ENCODE assay signal across 17 cellular contexts in the genomic region with DNA sequence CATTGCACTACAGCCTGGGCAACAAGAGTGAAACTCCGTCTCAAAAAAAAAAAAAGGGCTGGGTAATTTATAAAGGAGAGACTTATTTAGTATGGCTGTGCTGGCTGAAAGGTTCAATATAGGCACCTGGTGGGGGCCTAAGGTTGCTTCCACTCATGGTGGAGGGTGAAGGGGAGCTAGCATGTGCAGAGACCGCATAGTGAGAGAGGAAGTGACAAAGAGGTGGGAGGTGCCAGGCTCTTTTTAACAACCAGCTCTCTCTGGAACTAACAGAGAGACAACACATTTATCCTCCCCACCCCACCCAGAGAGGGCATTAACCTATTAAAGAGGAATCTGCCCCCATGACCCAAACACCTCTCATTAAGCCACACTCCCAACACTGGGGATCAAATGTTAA. TPM values are rescaled to one million over a fixed set of nuclear protein-coding genes. Genes with fewer than 3 reads are reported as not detected.
DNase-seq lines count a peak whose midpoint lies in the region; ATAC-seq and TF ChIP-seq lines count a peak whose summit lies in the region.
"Had no signal": no experiment of that assay in that cellular context is flagged by ENCODE, and none has a peak within 500 bp of the region (broad histone marks: within the 10 kb centered on the region; RNA-seq: fewer than 3 reads in every experiment).

No MANE protein-coding gene starts in this region.

- H3K4me1 ChIP-seq in CD4-positive, CD25-positive, alpha-beta regulatory T cell (ENCODE audit: control insufficient read depth, insufficient read depth, low read length, poor library complexity, severe bottlenecking): no peaks in the 10 kb centered on the region
- H3K4me1 ChIP-seq in right cardiac atrium (ENCODE audit: control insufficient read depth, insufficient read depth, low read length): no peaks in the 10 kb centered on the region
- H3K4me1 ChIP-seq: adrenal gland, spleen, transverse colon had no signal

- no peak for TF ChIP-seq CTCF in WTC11 (IDR thresholded peaks at IDR 0.05)

- no peaks in the 10 kb centered on the region for H3K27me3 ChIP-seq in CD4-positive, CD25-positive, alpha-beta regulatory T cell (ENCODE audit: control insufficient read depth, insufficient read depth, low read length)
- H3K27me3 ChIP-seq in right cardiac atrium (ENCODE audit: control insufficient read depth, insufficient read depth): no peaks in the 10 kb centered on the region
- H3K27me3 ChIP-seq: adrenal gland, BE2C, spleen, transverse colon had no signal

- CTCF ChIA-PET in WTC11 (lab: Charles Lee): interaction anchor here (0.6 to 1.1 kb wide), 3 partner anchors 23 to 193 kb away, joined by 4 to 5 read pairs (median 5); no protein-coding TSS in a partner anchor

- H3K36me3 Mint-ChIP-seq in CD4-positive, CD25-positive, alpha-beta regulatory T cell: no peaks in the 10 kb centered on the region
- no peaks in the 10 kb centered on the region for H3K36me3 Mint-ChIP-seq in WTC11
- H3K36me3 Mint-ChIP-seq: mesothelial cell of epicardium had no signal

- no peaks in the 10 kb centered on the region for H3K36me3 ChIP-seq in CD4-positive, CD25-positive, alpha-beta regulatory T cell (ENCODE audit: control insufficient read depth, insufficient read depth, low read length)
- H3K36me3 ChIP-seq: adrenal gland, BE2C, spleen, transverse colon had no signal

- H3K4me3 ChIP-seq in CD4-positive, CD25-positive, alpha-beta regulatory T cell (ENCODE audit: low read depth, low read length): no peak overlapping the region
- no peak overlapping the region for H3K4me3 ChIP-seq in right cardiac atrium (ENCODE audit: low read length)
- H3K4me3 ChIP-seq: adrenal gland, spleen, transverse colon had no signal

- WGBS in right cardiac atrium: 57% methylated on average over 2 of the region's 2 CpGs

- no peak overlapping the region for H3K27ac ChIP-seq in CD4-positive, CD25-positive, alpha-beta regulatory T cell (ENCODE audit: insufficient read depth, low read length, poor library complexity, severe bottlenecking)
- H3K27ac ChIP-seq in right cardiac atrium (ENCODE audit: low read length): no peak overlapping the region
- H3K27ac ChIP-seq: adrenal gland, spleen, transverse colon had no signal

- peak in 2 of 3 donors; percentile 16 to 62 for DNase-seq in CD4-positive, CD25-positive, alpha-beta regulatory T cell
- DNase-seq in HT1080 (ENCODE audit: low read depth): peak; percentile 20
- no peak for DNase-seq in WTC11 (ENCODE audit: low spot score)
- DNase-seq in central memory CD4-positive, alpha-beta T cell: peak; percentile 21
- DNase-seq in right cardiac atrium: no peak
- no peak for DNase-seq in C1 segment of cervical spinal cord (lab: John Stamatoyannopoulos, UW)
- DNase-seq in NCI-H2171 (lab: John Stamatoyannopoulos, UW): no peak
- no peak for DNase-seq in H4 (ENCODE audit: low spot score)
- DNase-seq: adrenal gland, BE2C, NCI-H446 treated with DMSO at 0.1 percent for 48 hours, PC-3, spleen, transverse colon had no signal

- intact Hi-C loops in right cardiac atrium (cut with DNase I): no loop called here

- H3K27me3 Mint-ChIP-seq in CD4-positive, CD25-positive, alpha-beta regulatory T cell: peaks cover 18% of the 10 kb centered on the region
- no peaks in the 10 kb centered on the region for H3K27me3 Mint-ChIP-seq in WTC11 (ENCODE audit: low read depth)

- H3K9me3 Mint-ChIP-seq in CD4-positive, CD25-positive, alpha-beta regulatory T cell: peaks cover 0 to 5% (median 0%) of the 10 kb centered on the region in 7 donors
- peaks cover 5% of the 10 kb centered on the region for H3K9me3 Mint-ChIP-seq in WTC11

- no peaks in the 10 kb centered on the region for H3K9me3 ChIP-seq in CD4-positive, CD25-positive, alpha-beta regulatory T cell (ENCODE audit: control insufficient read depth in 2 of 2, low read length in 2 of 2)
- no peaks in the 10 kb centered on the region for H3K9me3 ChIP-seq in right cardiac atrium (ENCODE audit: control insufficient read depth, low read length)
- H3K9me3 ChIP-seq: BE2C, spleen, transverse colon had no signal

- H3K4me3 Mint-ChIP-seq in CD4-positive, CD25-positive, alpha-beta regulatory T cell: peak overlapping the region in 1 of 4 donors; percentile 50
- H3K4me3 Mint-ChIP-seq in WTC11: no peak overlapping the region
- H3K4me3 Mint-ChIP-seq: mesothelial cell of epicardium had no signal

- ATAC-seq in CD4-positive, CD25-positive, alpha-beta regulatory T cell (ENCODE audit: low read depth in 2 of 2): peak; percentile 70 to 78
- peak; percentile 72 for ATAC-seq in WTC11
- ATAC-seq in right cardiac atrium: no peak
- ATAC-seq: PC-3 had no signal

- peak overlapping the region; percentile 50 to 89 (median 73) for H3K27ac Mint-ChIP-seq in CD4-positive, CD25-positive, alpha-beta regulatory T cell
- H3K27ac Mint-ChIP-seq in WTC11: no peak overlapping the region; the same call in 1 of the 2 replicates
- H3K27ac Mint-ChIP-seq: mesothelial cell of epicardium had no signal

- POLR2A ChIA-PET in WTC11 (lab: Charles Lee): interaction anchor here (0.7 kb wide), 1 partner anchor 193 kb away, joined by 3 read pairs; no protein-coding TSS in a partner anchor

- peaks cover 0 to 17% (median 11%) of the 10 kb centered on the region in 4 donors for H3K4me1 Mint-ChIP-seq in CD4-positive, CD25-positive, alpha-beta regulatory T cell
- peaks cover 6% of the 10 kb centered on the region for H3K4me1 Mint-ChIP-seq in WTC11
- H3K4me1 Mint-ChIP-seq: mesothelial cell of epicardium had no signal

TF ChIP-seq in WTC11, 78 proteins besides CTCF, POLR2A, EP300 and RAD21 (continues in another document):
- TF ChIP-seq SOX15 (CRISPR knock-in tag; IDR thresholded peaks at IDR 0.05): no peak
- no peak for TF ChIP-seq ZNF121 (CRISPR knock-in tag; IDR thresholded peaks at IDR 0.05)
- no peak for TF ChIP-seq SMAD3 (CRISPR knock-in tag; IDR thresholded peaks at IDR 0.05; ENCODE audit: borderline replicate concordance)
- no peak for TF ChIP-seq OVOL2 (CRISPR knock-in tag; IDR thresholded peaks at IDR 0.05; ENCODE audit: borderline replicate concordance)
- no peak for TF ChIP-seq USF2 (CRISPR knock-in tag; IDR thresholded peaks at IDR 0.05)
- TF ChIP-seq, protein P1, sequence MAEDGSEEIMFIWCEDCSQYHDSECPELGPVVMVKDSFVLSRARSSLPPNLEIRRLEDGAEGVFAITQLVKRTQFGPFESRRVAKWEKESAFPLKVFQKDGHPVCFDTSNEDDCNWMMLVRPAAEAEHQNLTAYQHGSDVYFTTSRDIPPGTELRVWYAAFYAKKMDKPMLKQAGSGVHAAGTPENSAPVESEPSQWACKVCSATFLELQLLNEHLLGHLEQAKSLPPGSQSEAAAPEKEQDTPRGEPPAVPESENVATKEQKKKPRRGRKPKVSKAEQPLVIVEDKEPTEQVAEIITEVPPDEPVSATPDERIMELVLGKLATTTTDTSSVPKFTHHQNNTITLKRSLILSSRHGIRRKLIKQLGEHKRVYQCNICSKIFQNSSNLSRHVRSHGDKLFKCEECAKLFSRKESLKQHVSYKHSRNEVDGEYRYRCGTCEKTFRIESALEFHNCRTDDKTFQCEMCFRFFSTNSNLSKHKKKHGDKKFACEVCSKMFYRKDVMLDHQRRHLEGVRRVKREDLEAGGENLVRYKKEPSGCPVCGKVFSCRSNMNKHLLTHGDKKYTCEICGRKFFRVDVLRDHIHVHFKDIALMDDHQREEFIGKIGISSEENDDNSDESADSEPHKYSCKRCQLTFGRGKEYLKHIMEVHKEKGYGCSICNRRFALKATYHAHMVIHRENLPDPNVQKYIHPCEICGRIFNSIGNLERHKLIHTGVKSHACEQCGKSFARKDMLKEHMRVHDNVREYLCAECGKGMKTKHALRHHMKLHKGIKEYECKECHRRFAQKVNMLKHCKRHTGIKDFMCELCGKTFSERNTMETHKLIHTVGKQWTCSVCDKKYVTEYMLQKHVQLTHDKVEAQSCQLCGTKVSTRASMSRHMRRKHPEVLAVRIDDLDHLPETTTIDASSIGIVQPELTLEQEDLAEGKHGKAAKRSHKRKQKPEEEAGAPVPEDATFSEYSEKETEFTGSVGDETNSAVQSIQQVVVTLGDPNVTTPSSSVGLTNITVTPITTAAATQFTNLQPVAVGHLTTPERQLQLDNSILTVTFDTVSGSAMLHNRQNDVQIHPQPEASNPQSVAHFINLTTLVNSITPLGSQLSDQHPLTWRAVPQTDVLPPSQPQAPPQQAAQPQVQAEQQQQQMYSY (CRISPR knock-in tag; IDR thresholded peaks at IDR 0.05): no peak
- no peak for TF ChIP-seq SP1 (CRISPR knock-in tag; conservative IDR thresholded peaks at IDR 0.05)
- TF ChIP-seq, protein P2, sequence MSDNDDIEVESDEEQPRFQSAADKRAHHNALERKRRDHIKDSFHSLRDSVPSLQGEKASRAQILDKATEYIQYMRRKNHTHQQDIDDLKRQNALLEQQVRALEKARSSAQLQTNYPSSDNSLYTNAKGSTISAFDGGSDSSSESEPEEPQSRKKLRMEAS (CRISPR knock-in tag; IDR thresholded peaks at IDR 0.05): no peak

RNA-seq across cellular contexts. Expression of gene SERINC5, which starts 28.9 kb away (rescaled TPM):
- 80.3 TPM for total RNA-seq in CD4-positive, CD25-positive, alpha-beta regulatory T cell
- 10 to 100 TPM; 12.7 to 21.5 (median 14.9) TPM for polyA plus RNA-seq in CD4-positive, CD25-positive, alpha-beta regulatory T cell
- 1.9 and 4.4 TPM in 2 replicates for total RNA-seq in HT1080 (2014; rRNA removed; shearing (Covaris generic))
- polyA plus RNA-seq in HT1080 (2015; cell fraction: cytosol; rRNA removed): 7.0 and 8.8 TPM in 2 replicates
- 11.1 and 11.2 TPM in 2 replicates for polyA plus RNA-seq in HT1080 (2015; cell fraction: nucleus; rRNA removed)
- 128 to 139 TPM (median 139 TPM) in 3 replicates for total RNA-seq in WTC11 (2021)
- 10 to 100 TPM; 11.1 to 13.4 (median 12.4) TPM for total RNA-seq in right cardiac atrium
- polyA plus RNA-seq in right cardiac atrium: 3.5 TPM
- total RNA-seq in H4 (2014; rRNA removed; shearing (Covaris generic)): 10.1 and 15.6 TPM in 2 replicates

RNA-seq across cellular contexts. Expression of gene SPZ1, which starts 35.1 kb away (rescaled TPM):
- not detected for total RNA-seq in CD4-positive, CD25-positive, alpha-beta regulatory T cell
- polyA plus RNA-seq in CD4-positive, CD25-positive, alpha-beta regulatory T cell: not detected
- total RNA-seq in HT1080 (2014; rRNA removed; shearing (Covaris generic)): not detected in 2 replicates
- not detected in 2 replicates for polyA plus RNA-seq in HT1080 (2015; cell fraction: cytosol; rRNA removed)
- polyA plus RNA-seq in HT1080 (2015; cell fraction: nucleus; rRNA removed): not detected in 2 replicates
- total RNA-seq in WTC11 (2021): not detected in 3 replicates
- total RNA-seq in right cardiac atrium: not detected
- polyA plus RNA-seq in right cardiac atrium: not detected
- not detected in 2 replicates for total RNA-seq in H4 (2014; rRNA removed; shearing (Covaris generic))
- total RNA-seq: adrenal gland, glomerular endothelial cell, mesothelial cell of epicardium, osteocyte, PC-3, spleen, transverse colon had no signal
- polyA plus RNA-seq: adrenal gland, spleen had no signal

Comparison
In these comparisons a context has a peak if more than half of its experiments do, and no peak if none do; other contexts are left out.
1. ATAC-seq: peak in CD4-positive, CD25-positive, alpha-beta regulatory T cell (2 of 2) and WTC11 (single experiment); none in right cardiac atrium (0 of 2).
2. DNase-seq: peak in CD4-positive, CD25-positive, alpha-beta regulatory T cell (2 of 3), HT1080 (single experiment) and central memory CD4-positive, alpha-beta T cell (single experiment); none in WTC11 (single experiment), right cardiac atrium (0 of 3), C1 segment of cervical spinal cord (0 of 14), NCI-H2171 (single experiment) and H4 (single experiment).